Comparison of ENCODE assay signal across 29 cellular contexts in genomic region chr20:62529916-62530642, GRCh38. TPM values are rescaled to one million over a fixed set of nuclear protein-coding genes. Genes with fewer than 3 reads are reported as not detected.
A peak's percentile ranks its signal among the peaks of the same experiment; 100 is the strongest.
DNase-seq lines count a peak whose midpoint lies in the region; ATAC-seq and TF ChIP-seq lines count a peak whose summit lies in the region.
"Had no signal": no experiment of that assay in that cellular context is flagged by ENCODE, and none has a peak within 500 bp of the region (broad histone marks: within the 10 kb centered on the region; RNA-seq: fewer than 3 reads in every experiment).

No MANE protein-coding gene starts in this region.

- no peaks in the 10 kb centered on the region for H3K36me3 ChIP-seq in skeletal muscle tissue (ENCODE audit: control insufficient read depth in 3 of 3, insufficient read depth in 3 of 3, low read length in 3 of 3)

- H3K4me1 ChIP-seq in skeletal muscle tissue (ENCODE audit: control insufficient read depth in 3 of 3, insufficient read depth in 3 of 3, low read length in 3 of 3) = peaks cover 16 to 35% (median 31%) of the 10 kb centered on the region in 3 donors
- H3K4me1 ChIP-seq: body of pancreas had no signal

- DNase-seq in Right ventricle myocardium inferior (ENCODE audit: missing footprints) (no peak), cardiac septum (ENCODE audit: low spot score) (no peak), Right ventricle myocardium superior (no peak), mesothelial cell of epicardium (ENCODE audit: low spot score in 2 of 2, unreplicated experiment in 2 of 2) (no peak), NCI-H128 (lab: John Stamatoyannopoulos, UW; ENCODE audit: unreplicated experiment) (no peak)
- DNase-seq: activated CD4-positive, alpha-beta memory T cell treated with anti-CD3 and anti-CD28 coated beads for 36 hours; activated CD4-positive, alpha-beta T cell treated with anti-CD3 and anti-CD28 coated beads for 1 hour; activated naive CD4-positive, alpha-beta T cell treated with Interleukin-2 at 50 U/mL for 16 hours; body of pancreas; C1 segment of cervical spinal cord; COR-L47; immature natural killer cell; IMR-90; mesenchymal stem cell; nucleus accumbens; small intestine; stimulated activated naive B cell treated with anti-CD40 and anti-IgM and Interleukin-4, amounts not matched to agents 10 μg/mL and 1 μg/mL and 100 μg/mL, for 72 hours had no signal

- H3K9ac ChIP-seq in skeletal muscle tissue (ENCODE audit: low read depth in 1 of 3, low read length in 3 of 3) = peak overlapping the region in 2 of 3 donors; percentile 69 to 74

- peak overlapping the region; percentile 24 for H3K4me3 Mint-ChIP-seq in mesothelial cell of epicardium
- H3K4me3 Mint-ChIP-seq: activated CD4-positive, alpha-beta memory T cell treated with anti-CD3 and anti-CD28 coated beads for 36 hours; immature natural killer cell; stimulated activated naive B cell treated with anti-CD40 and anti-IgM and Interleukin-4, amounts not matched to agents 10 μg/mL and 1 μg/mL and 100 μg/mL, for 72 hours had no signal

- no peak for TF ChIP-seq CTCF in mesothelial cell of epicardium (IDR thresholded peaks at IDR 0.05; ENCODE audit: unreplicated experiment)

- H3K27me3 ChIP-seq in skeletal muscle tissue (ENCODE audit: control insufficient read depth in 3 of 3, insufficient read depth in 3 of 3, low read length in 3 of 3) = peaks cover 8 to 9% (median 8%) of the 10 kb centered on the region in 3 donors

- H3K9me3 ChIP-seq in skeletal muscle tissue (ENCODE audit: control insufficient read depth in 3 of 3, low read length in 3 of 3) = no peaks in the 10 kb centered on the region
- H3K9me3 ChIP-seq: body of pancreas had no signal

- peak overlapping the region; percentile 84 for H3K27ac Mint-ChIP-seq in mesothelial cell of epicardium
- H3K27ac Mint-ChIP-seq: activated CD4-positive, alpha-beta memory T cell treated with anti-CD3 and anti-CD28 coated beads for 36 hours; immature natural killer cell; stimulated activated naive B cell treated with anti-CD40 and anti-IgM and Interleukin-4, amounts not matched to agents 10 μg/mL and 1 μg/mL and 100 μg/mL, for 72 hours had no signal

- H3K9me3 Mint-ChIP-seq in mesothelial cell of epicardium = no peaks in the 10 kb centered on the region
- H3K9me3 Mint-ChIP-seq: activated CD4-positive, alpha-beta memory T cell treated with anti-CD3 and anti-CD28 coated beads for 36 hours; immature natural killer cell; stimulated activated naive B cell treated with anti-CD40 and anti-IgM and Interleukin-4, amounts not matched to agents 10 μg/mL and 1 μg/mL and 100 μg/mL, for 72 hours had no signal

- H3K4me1 Mint-ChIP-seq in mesothelial cell of epicardium = peaks cover 40% of the 10 kb centered on the region
- H3K4me1 Mint-ChIP-seq: immature natural killer cell had no signal

- H3K27me3 Mint-ChIP-seq in mesothelial cell of epicardium (ENCODE audit: low read depth) = no peaks in the 10 kb centered on the region

- no peak overlapping the region for H3K4me3 ChIP-seq in skeletal muscle tissue (ENCODE audit: low read length in 3 of 3)
- H3K4me3 ChIP-seq: body of pancreas, GM12878, SK-N-MC had no signal

- no peaks in the 10 kb centered on the region for H3K36me3 Mint-ChIP-seq in mesothelial cell of epicardium
- H3K36me3 Mint-ChIP-seq: activated CD4-positive, alpha-beta memory T cell treated with anti-CD3 and anti-CD28 coated beads for 36 hours; immature natural killer cell; stimulated activated naive B cell treated with anti-CD40 and anti-IgM and Interleukin-4, amounts not matched to agents 10 μg/mL and 1 μg/mL and 100 μg/mL, for 72 hours had no signal

- ATAC-seq in Right ventricle myocardium inferior = peak; percentile 76
- ATAC-seq in Right ventricle myocardium superior (ENCODE audit: poor library complexity) = peak; percentile 78
- ATAC-seq in GM21717 (IDR thresholded peaks at IDR 0.05; ENCODE audit: unreplicated experiment) = no peak
- no peak for ATAC-seq in HG03135 (IDR thresholded peaks at IDR 0.05; ENCODE audit: unreplicated experiment)
- ATAC-seq: body of pancreas; GM12878; left lobe of liver; stimulated activated naive B cell treated with anti-CD40 and anti-IgM and Interleukin-4, amounts not matched to agents 10 μg/mL and 1 μg/mL and 100 μg/mL, for 72 hours had no signal

- intact Hi-C loops in Right ventricle myocardium inferior (cut with DNase I) (loop anchor here (1.0 kb wide), 1 partner anchor 20 kb away; no protein-coding TSS in a partner anchor), cardiac septum (cut with DNase I) (no loop called here), Right ventricle myocardium superior (cut with DNase I) (no loop called here)

- H3K27ac ChIP-seq in skeletal muscle tissue (ENCODE audit: low read depth, low read length) = no peak overlapping the region
- H3K27ac ChIP-seq: 22Rv1, body of pancreas, RWPE1, SK-N-MC had no signal

RNA-seq across cellular contexts. Expression of gene GATA5, which starts 54.3 kb away (rescaled TPM):
- total RNA-seq in Right ventricle myocardium inferior = 1.7 TPM
- total RNA-seq in cardiac septum = 1.0 TPM
- total RNA-seq in Right ventricle myocardium superior = 1.7 TPM
- 26.0 to 30.0 TPM (median 27.5 TPM) in 3 replicates for total RNA-seq in mesothelial cell of epicardium
- total RNA-seq in skeletal muscle tissue = 0.52 TPM
- total RNA-seq: activated CD4-positive, alpha-beta memory T cell treated with anti-CD3 and anti-CD28 coated beads for 36 hours; body of pancreas; cerebellum; frontal cortex; GM12878; IMR-90; T-helper 1 cell treated with Interleukin-12 subunit alpha and Interleukin-12 subunit beta and Interleukin-4 antibody, amounts not matched to agents 30 ng/mL and 1 ng/mL, for 36 hours; temporal lobe had no signal

Comparison
In these comparisons a context has a peak if more than half of its experiments do, and no peak if none do; other contexts are left out.
1. ATAC-seq: peak in Right ventricle myocardium inferior (single experiment) and Right ventricle myocardium superior (single experiment); none in GM21717 (single experiment) and HG03135 (single experiment).